14 cellular contexts compared by ENCODE assay signal in genomic region chr2:78061301-78061700, GRCh38.
"Had no signal": no experiment of that assay in that cellular context is flagged by ENCODE, and none has a peak within 500 bp of the region (broad histone marks: within the 10 kb centered on the region; RNA-seq: fewer than 3 reads in every experiment).

No MANE protein-coding gene starts in this region.

- DNase-seq: activated CD4-positive, alpha-beta T cell treated with anti-CD3 and anti-CD28 coated beads, Interleukin-2, amount 50 U/mL, for 1 hour; activated naive CD4-positive, alpha-beta T cell treated with anti-CD3 and anti-CD28 coated beads, Interleukin-2, amount 50 U/mL, for 16 hours; activated T-cell treated with anti-CD3 and anti-CD28 coated beads, Interleukin-2, amount 50 U/mL, for 1 hour; adrenal gland; brain microvascular endothelial cell; dermis blood vessel endothelial cell; erythroblast; heart left ventricle; retina; small intestine; uterus had no signal

- ATAC-seq: heart left ventricle had no signal

- H3K36me3 ChIP-seq: adrenal gland, brain microvascular endothelial cell, heart left ventricle, uterus had no signal

- H3K36me3 Mint-ChIP-seq: mesothelial cell of epicardium had no signal

- H3K27ac ChIP-seq: adrenal gland, brain microvascular endothelial cell, heart left ventricle, parathyroid adenoma, uterus had no signal

- H3K27ac Mint-ChIP-seq: mesothelial cell of epicardium; T-helper 2 cell treated with Interferon-gamma antibody and Interleukin-4, amounts not matched to agents 5 μg/mL and 100 μg/mL, for 36 hours had no signal

- H3K27me3 ChIP-seq: adrenal gland, brain microvascular endothelial cell, heart left ventricle, uterus had no signal

- H3K79me2 ChIP-seq: parathyroid adenoma had no signal

- H3K4me1 ChIP-seq: adrenal gland, heart left ventricle, parathyroid adenoma, uterus had no signal

- H3K4me3 ChIP-seq: adrenal gland, heart left ventricle, uterus had no signal

- H3K9ac ChIP-seq: parathyroid adenoma had no signal

- H3K4me3 Mint-ChIP-seq: mesothelial cell of epicardium; T-helper 2 cell treated with Interferon-gamma antibody and Interleukin-4, amounts not matched to agents 5 μg/mL and 100 μg/mL, for 36 hours had no signal

- H3K9me3 ChIP-seq: adrenal gland, uterus had no signal
